In genomic region chr1:91830242-91831131, GRCh38 we compare ENCODE assay signal across 8 cellular contexts. TPM values are rescaled to one million over a fixed set of nuclear protein-coding genes. Genes with fewer than 3 reads are reported as not detected.
A peak's percentile ranks its signal among the peaks of the same experiment; 100 is the strongest.
DNase-seq lines count a peak whose midpoint lies in the region; ATAC-seq, FAIRE-seq and TF ChIP-seq lines count a peak whose summit lies in the region.

No MANE protein-coding gene starts in this region.

- TF ChIP-seq RAD21 in HepG2 (CRISPR knock-in tag; IDR thresholded peaks at IDR 0.05) = no peak

- BruUV-seq in MCF 10A (replicated peaks; lab: Mats Ljungman, UMichigan) (no TSS peak), HepG2 (replicated peaks; lab: Mats Ljungman, UMichigan) (no TSS peak)

- H3K4me2 ChIP-seq in HepG2 (ENCODE audit: low read depth, low read length) = peak overlapping the region; percentile 92

- H3K36me3 Mint-ChIP-seq in MCF 10A (ENCODE audit: insufficient read depth, unreplicated experiment) = peaks cover 26% of the 10 kb centered on the region
- peaks cover 11% of the 10 kb centered on the region for H3K36me3 Mint-ChIP-seq in activated CD4-positive, alpha-beta memory T cell treated with anti-CD3 and anti-CD28 coated beads, Interleukin-2, amount 10 ng/mL, durations not matched to agents 7 days and 5 days (ENCODE audit: low read depth)

- H3K9me3 ChIP-seq in HepG2 (ENCODE audit: low read length) = no peaks in the 10 kb centered on the region

- H4K20me1 ChIP-seq in HepG2 (ENCODE audit: insufficient read depth, low read length) = no peaks in the 10 kb centered on the region

- H3K36me3 ChIP-seq in HepG2 (replicated peaks in 1 of 2; ENCODE audit: control insufficient read depth in 1 of 2, insufficient read depth in 2 of 2, low read length in 2 of 2) = peaks cover 0 to 1% of the 10 kb centered on the region in 2 experiments; a peak in 2 of 5 replicates

- H3K9ac ChIP-seq in HepG2 (ENCODE audit: insufficient read depth, low read depth, low read length) = peak overlapping the region; percentile 84

- no peaks in the 10 kb centered on the region for H3K27me3 Mint-ChIP-seq in MCF 10A (ENCODE audit: insufficient read depth, unreplicated experiment)
- no peaks in the 10 kb centered on the region for H3K27me3 Mint-ChIP-seq in activated CD4-positive, alpha-beta memory T cell treated with anti-CD3 and anti-CD28 coated beads, Interleukin-2, amount 10 ng/mL, durations not matched to agents 7 days and 5 days

- H3K9me3 Mint-ChIP-seq in MCF 10A (ENCODE audit: unreplicated experiment) = no peaks in the 10 kb centered on the region
- no peaks in the 10 kb centered on the region for H3K9me3 Mint-ChIP-seq in activated CD4-positive, alpha-beta memory T cell treated with anti-CD3 and anti-CD28 coated beads, Interleukin-2, amount 10 ng/mL, durations not matched to agents 7 days and 5 days

- H3K79me2 ChIP-seq in HepG2 (ENCODE audit: insufficient read depth, low read length) = peaks cover 78% of the 10 kb centered on the region

- peak; percentile 42 for ATAC-seq in HepG2

- H3K27ac Mint-ChIP-seq in MCF 10A (ENCODE audit: low read depth, unreplicated experiment) = peak overlapping the region; percentile 87
- H3K27ac Mint-ChIP-seq in activated CD4-positive, alpha-beta memory T cell treated with anti-CD3 and anti-CD28 coated beads, Interleukin-2, amount 10 ng/mL, durations not matched to agents 7 days and 5 days = no peak overlapping the region

- H3K4me1 ChIP-seq in HepG2 (ENCODE audit: insufficient read depth, low read length) = peaks cover 100% of the 10 kb centered on the region

- FAIRE-seq in HepG2 (lab: Jason Lieb, UNC) = no peak

- peak overlapping the region in 1 of 3 experiments; percentile 45; a peak in 2 of 6 replicates for H3K4me3 ChIP-seq in HepG2 (replicated peaks in 1 of 3; ENCODE audit: insufficient read depth in 1 of 3, low read depth in 2 of 3, low read length in 3 of 3)

- in situ Hi-C loops in HepG2 (cut with HindIII; ENCODE audit: extremely low pct_ligation_motif_present, low pct_unique_long_range_greater_than_20kb) = no loop called here

- DNase-seq in NCI-H2227 (lab: John Stamatoyannopoulos, UW; ENCODE audit: unreplicated experiment) = peak; percentile 22
- DNase-seq in NCI-H2227 treated with DMSO at 0.1 percent for 48 hours (lab: John Stamatoyannopoulos, UW) = no peak
- DNase-seq in MCF 10A (ENCODE audit: unreplicated experiment) = peak; percentile 62
- DNase-seq in HepG2 (ENCODE audit: low spot score) = peak; percentile 84
- DNase-seq in ureter (ENCODE audit: low spot score) = peak; percentile 79
- DNase-seq in HuH-7 (ENCODE audit: low spot score) = no peak
- DNase-seq in activated CD4-positive, alpha-beta memory T cell treated with anti-CD3 and anti-CD28 coated beads, Interleukin-2, amount 10 ng/mL, durations not matched to agents 7 days and 5 days = no peak
- DNase-seq in NCI-H345 treated with DMSO at 0.1 percent for 48 hours (lab: John Stamatoyannopoulos, UW; ENCODE audit: unreplicated experiment) = no peak

- no peak overlapping the region for H2AFZ ChIP-seq in HepG2 (ENCODE audit: low read length)

- peak overlapping the region; percentile 97 for H3K27ac ChIP-seq in HepG2 (ENCODE audit: extremely low read length, insufficient read depth, low read length)

- TF ChIP-seq EP300 in HepG2 (IDR thresholded peaks at IDR 0.05; ENCODE audit: low read depth in 2 of 2, low read length in 2 of 2) (peak; percentile 47 to 77; a peak in 3 of 4 replicates), HepG2 (CRISPR knock-in tag; IDR thresholded peaks at IDR 0.05; ENCODE audit: borderline replicate concordance) (no peak)

- no peak overlapping the region for H3K4me3 Mint-ChIP-seq in MCF 10A (ENCODE audit: unreplicated experiment)
- no peak overlapping the region for H3K4me3 Mint-ChIP-seq in activated CD4-positive, alpha-beta memory T cell treated with anti-CD3 and anti-CD28 coated beads, Interleukin-2, amount 10 ng/mL, durations not matched to agents 7 days and 5 days

- H3K4me1 Mint-ChIP-seq in MCF 10A (ENCODE audit: insufficient read depth, unreplicated experiment) = peaks cover 30% of the 10 kb centered on the region
- peaks cover 30% of the 10 kb centered on the region for H3K4me1 Mint-ChIP-seq in activated CD4-positive, alpha-beta memory T cell treated with anti-CD3 and anti-CD28 coated beads, Interleukin-2, amount 10 ng/mL, durations not matched to agents 7 days and 5 days

- CTCF ChIA-PET in MCF 10A (lab: Yijun Ruan, JAX) (interaction anchor here (0.6 to 1.8 kb wide), 10 partner anchors 10 to 422 kb away, joined by 3 to 5 read pairs (median 3); no protein-coding TSS in a partner anchor), HepG2 (lab: Yijun Ruan, JAX; ENCODE audit: low intra/inter-chr PET ratio, low total read pairs) (no interaction called here)
- CTCF ChIA-PET in activated CD4-positive, alpha-beta memory T cell treated with anti-CD3 and anti-CD28 coated beads, Interleukin-2, amount 10 ng/mL, durations not matched to agents 7 days and 5 days (lab: Charles Lee) = no interaction called here

- 26% methylated on average over 7 of the region's 10 CpGs for WGBS in HepG2 (ENCODE audit: low lambda C conversion rate)

- TF ChIP-seq CTCF in MCF 10A (IDR thresholded peaks at IDR 0.05; ENCODE audit: unreplicated experiment) = peak; percentile 6
- peak; percentile 45 for TF ChIP-seq CTCF in HepG2 (CRISPR knock-in tag; IDR thresholded peaks at IDR 0.05)

- POLR2A ChIA-PET in MCF 10A (lab: Yijun Ruan, JAX) = interaction anchor here (0.5 to 3.1 kb wide), 7 partner anchors 8 to 762 kb away, joined by 3 to 30 read pairs (median 3); no protein-coding TSS in a partner anchor
- POLR2A ChIA-PET in HepG2 (lab: Yijun Ruan, JAX) = interaction anchor here (0.7 to 4.3 kb wide), 8 partner anchors 13 to 88 kb away, joined by 3 to 26 read pairs (median 4); partner anchors contain the start of gene TGFBR3
- POLR2A ChIA-PET in activated CD4-positive, alpha-beta memory T cell treated with anti-CD3 and anti-CD28 coated beads, Interleukin-2, amount 10 ng/mL, durations not matched to agents 7 days and 5 days (lab: Charles Lee) = no interaction called here

- H3K27me3 ChIP-seq in HepG2 (ENCODE audit: control insufficient read depth in 1 of 2, insufficient read depth in 2 of 2, low read length in 2 of 2) = no peaks in the 10 kb centered on the region

- peak in 1 of 2 experiments; percentile 17; a peak in 2 of 4 replicates for TF ChIP-seq POLR2A in HepG2 (IDR thresholded peaks at IDR 0.05; ENCODE audit: insufficient read depth in 1 of 2, low read depth in 2 of 2, low read length in 2 of 2)

- intact Hi-C loops in MCF 10A (cut with micrococcal nuclease) (no loop called here), HepG2 (cut with micrococcal nuclease; ENCODE audit: unreplicated experiment) (no loop called here)

TF ChIP-seq in HepG2, 621 proteins besides CTCF, POLR2A, EP300 and RAD21 (continues in another document):
- no peak for TF ChIP-seq FOXP1 (IDR thresholded peaks at IDR 0.05)
- 0 out of 2 replicates have a peak, but pooled peaks have one; percentile 8 for TF ChIP-seq FOXP1 (CRISPR knock-in tag; IDR thresholded peaks at IDR 0.05)
- no peak for TF ChIP-seq NRL (CRISPR knock-in tag; IDR thresholded peaks at IDR 0.05; ENCODE audit: borderline replicate concordance)
- TF ChIP-seq CREB3 (CRISPR knock-in tag; IDR thresholded peaks at IDR 0.05) = 0 out of 2 replicates have a peak, but pooled peaks have one; percentile 34
- TF ChIP-seq GABPA (IDR thresholded peaks at IDR 0.05; ENCODE audit: low read depth, low read length) = no peak
- TF ChIP-seq GABPA (CRISPR knock-in tag; IDR thresholded peaks at IDR 0.05; ENCODE audit: low read depth) = no peak
- TF ChIP-seq DPF2 (CRISPR knock-in tag; IDR thresholded peaks at IDR 0.05; ENCODE audit: borderline replicate concordance, low read depth) = peak; percentile 15; the same call in 1 of the 2 replicates
- TF ChIP-seq, protein P1, sequence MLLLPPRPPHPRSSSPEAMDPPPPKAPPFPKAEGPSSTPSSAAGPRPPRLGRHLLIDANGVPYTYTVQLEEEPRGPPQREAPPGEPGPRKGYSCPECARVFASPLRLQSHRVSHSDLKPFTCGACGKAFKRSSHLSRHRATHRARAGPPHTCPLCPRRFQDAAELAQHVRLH (CRISPR knock-in tag; IDR thresholded peaks at IDR 0.05; ENCODE audit: borderline replicate concordance, low read depth) = 0 out of 2 replicates have a peak, but pooled peaks have one; percentile 31

RNA-seq across cellular contexts. Expression of gene TGFBR3, which starts 55.5 kb away (rescaled TPM):
- 7.0 and 12.0 TPM in 2 replicates for total RNA-seq in MCF 10A (2022)
- 44.8 and 76.5 TPM in 2 replicates for total RNA-seq in HepG2 (2016; rRNA removed; fragmentation: Illumina TruSeq; extraction: Trizol)
- total RNA-seq in HepG2 (2016; cell fraction: cytosol; rRNA removed; fragmentation: Illumina TruSeq; extraction: Trizol; ENCODE audit: low read depth) = 8.1 TPM in 2 replicates
- 37.2 and 78.5 TPM in 2 replicates for total RNA-seq in HepG2 (2016; cell fraction: insoluble cytoplasmic fraction; rRNA removed; fragmentation: Illumina TruSeq; extraction: Trizol)
- total RNA-seq in HepG2 (2016; cell fraction: membrane; rRNA removed; fragmentation: Illumina TruSeq; extraction: Trizol) = 23.2 and 23.6 TPM in 2 replicates
- total RNA-seq in HepG2 (2016; cell fraction: nucleus; rRNA removed; fragmentation: Illumina TruSeq; extraction: Trizol) = 92.0 and 99.3 TPM in 2 replicates
- 146 and 195 TPM in 2 replicates for polyA plus RNA-seq in HepG2 (2011; rRNA removed)
- polyA plus RNA-seq in HepG2 (2011; cell fraction: cytosol; rRNA removed) = 160 and 165 TPM in 2 replicates
- 88.3 and 110 TPM in 2 replicates for polyA plus RNA-seq in HepG2 (2011; cell fraction: nucleus; rRNA removed)
- polyA plus RNA-seq in HepG2 (2012) = 94.7 and 114 TPM in 2 replicates
- polyA plus RNA-seq in HepG2 (2016; cell fraction: cytosol; fragmentation: Illumina TruSeq; extraction: Trizol; ENCODE audit: low read depth) = 1.5 and 1.6 TPM in 2 replicates
- polyA plus RNA-seq in HepG2 (2016; cell fraction: insoluble cytoplasmic fraction; fragmentation: Illumina TruSeq; extraction: Trizol; ENCODE audit: low read depth) = 26.7 and 28.7 TPM in 2 replicates
- polyA plus RNA-seq in HepG2 (2016; cell fraction: membrane; fragmentation: Illumina TruSeq; extraction: Trizol; ENCODE audit: low read depth) = 5.7 and 6.6 TPM in 2 replicates
- polyA plus RNA-seq in HepG2 (2016; cell fraction: nucleus; fragmentation: Illumina TruSeq; extraction: Trizol; ENCODE audit: insufficient read depth, low read depth) = 66.6 and 67.2 TPM in 2 replicates
- 82.3 and 729 TPM in 2 replicates for polyA minus RNA-seq in HepG2 (2011; rRNA and poly(A)+ RNA removed; ENCODE audit: low replicate concordance)
- 295 and 307 TPM in 2 replicates for polyA minus RNA-seq in HepG2 (2011; cell fraction: cytosol; rRNA and poly(A)+ RNA removed)
- polyA minus RNA-seq in HepG2 (2011; cell fraction: nucleus; rRNA and poly(A)+ RNA removed) = 324 and 354 TPM in 2 replicates
- 102 TPM for total RNA-seq in ureter
- 10 to 100 TPM; 35.9 to 41.6 TPM for total RNA-seq in activated CD4-positive, alpha-beta memory T cell treated with anti-CD3 and anti-CD28 coated beads, Interleukin-2, amount 10 ng/mL, durations not matched to agents 7 days and 5 days

Comparison
In these comparisons a context has a peak if more than half of its experiments do, and no peak if none do; other contexts are left out.
1. DNase-seq: peak in NCI-H2227 (single experiment), MCF 10A (single experiment), HepG2 (single experiment) and ureter (single experiment); none in NCI-H2227 treated with DMSO at 0.1 percent for 48 hours (single experiment), HuH-7 (single experiment), activated CD4-positive, alpha-beta memory T cell treated with anti-CD3 and anti-CD28 coated beads, Interleukin-2, amount 10 ng/mL, durations not matched to agents 7 days and 5 days (single experiment) and NCI-H345 treated with DMSO at 0.1 percent for 48 hours (single experiment).